In the genomic region with DNA sequence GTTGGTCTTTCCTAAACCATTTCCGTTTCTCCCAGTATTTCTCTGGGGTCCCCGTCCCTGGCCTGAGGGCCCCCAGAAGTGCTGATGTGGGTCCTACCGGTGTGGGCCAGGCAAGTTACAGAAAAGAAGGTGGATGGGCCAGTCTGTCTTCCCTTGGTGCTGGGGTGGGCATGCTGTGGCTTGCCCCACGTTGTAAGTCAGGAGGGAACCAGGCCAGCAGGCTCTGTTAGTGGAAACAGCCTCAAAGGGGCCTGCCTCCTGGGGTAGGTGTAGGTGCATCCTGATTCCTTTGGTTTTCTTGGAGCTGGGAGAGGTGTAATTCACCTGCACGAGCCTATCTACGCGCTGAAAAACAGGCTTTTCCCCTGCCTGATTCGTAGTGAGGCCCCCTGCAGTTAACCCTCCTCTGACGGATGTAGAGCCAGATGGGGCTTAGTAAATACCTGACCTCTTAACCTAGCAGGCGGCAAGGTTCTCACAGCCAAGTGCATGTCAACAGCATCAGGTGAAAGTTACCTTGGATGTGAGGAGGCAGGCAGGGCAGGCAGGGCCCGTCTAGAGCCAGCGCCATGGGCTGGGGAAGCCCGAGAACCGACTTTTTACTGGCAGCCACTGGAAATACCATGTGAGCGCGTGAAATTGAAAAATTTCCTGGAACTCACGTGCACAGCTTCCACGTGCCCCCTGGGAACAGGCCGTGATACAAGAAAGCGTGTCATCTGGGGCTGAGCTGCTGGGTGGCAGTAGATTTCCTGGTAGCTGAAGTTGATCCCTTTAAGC, we compare ENCODE assay signal across 13 cellular contexts. TPM values are rescaled to one million over a fixed set of nuclear protein-coding genes. Genes with fewer than 3 reads are reported as not detected.
DNase-seq lines count a peak whose midpoint lies in the region; ATAC-seq lines count a peak whose summit lies in the region.
"Not testable (repeated sequence)": the region's sequence is repeated elsewhere in the genome, so short reads cannot be mapped to it uniquely, and the experiment has no call there.
"Had no signal": no experiment of that assay in that cellular context is flagged by ENCODE, and none has a peak within 500 bp of the region (broad histone marks: within the 10 kb centered on the region; RNA-seq: fewer than 3 reads in every experiment).

No MANE protein-coding gene starts in this region.

- H3K27ac ChIP-seq in Karpas-422 (ENCODE audit: low read length) = 0 out of 2 replicates have a peak overlapping the region, but pooled peaks have one; percentile 51
- not testable (repeated sequence) for H3K27ac ChIP-seq in right cardiac atrium (ENCODE audit: low read length)

- not testable (repeated sequence) for H3K9me2 ChIP-seq in Karpas-422 (replicated peaks; ENCODE audit: insufficient read depth, low read length)

- H3K36me3 Mint-ChIP-seq in activated T-cell treated with anti-CD3 and anti-CD28 coated beads, Interleukin-2, amount 50 U/mL, for 72 hours (ENCODE audit: insufficient read depth in 2 of 2) = not testable (repeated sequence)

- not testable (repeated sequence) for H3K4me1 ChIP-seq in Karpas-422 (ENCODE audit: low read length); right cardiac atrium (ENCODE audit: control insufficient read depth, insufficient read depth, low read length)

- not testable (repeated sequence) for H3K27ac Mint-ChIP-seq in activated T-cell treated with anti-CD3 and anti-CD28 coated beads, Interleukin-2, amount 50 U/mL, for 72 hours

- H3K9me3 ChIP-seq in Karpas-422 (ENCODE audit: low read length); right cardiac atrium (ENCODE audit: control insufficient read depth, low read length): not testable (repeated sequence)

- 44% methylated on average over 5 of the region's 20 CpGs for WGBS in right cardiac atrium

- 0 out of 2 replicates have a peak overlapping the region, but pooled peaks have one; percentile 33 for H3K9ac ChIP-seq in Karpas-422 (ENCODE audit: low read length)

- H2AFZ ChIP-seq in Karpas-422 (ENCODE audit: low read length) = not testable (repeated sequence)

- H4K20me1 ChIP-seq in Karpas-422 (ENCODE audit: insufficient read depth, low read depth, low read length) = not testable (repeated sequence)

- not testable (repeated sequence) for H3K4me3 Mint-ChIP-seq in activated T-cell treated with anti-CD3 and anti-CD28 coated beads, Interleukin-2, amount 50 U/mL, for 72 hours

- DNase-seq in Karpas-422; activated T-cell treated with anti-CD3 and anti-CD28 coated beads, Interleukin-2, amount 50 U/mL, for 72 hours: not testable (repeated sequence)
- DNase-seq in right cardiac atrium = peak in 1 of 3 donors; percentile 9

- not testable (repeated sequence) for H3K27me3 ChIP-seq in Karpas-422 (ENCODE audit: low read length); right cardiac atrium (ENCODE audit: control insufficient read depth, insufficient read depth)

- not testable (repeated sequence) for H3K36me3 ChIP-seq in Karpas-422 (ENCODE audit: insufficient read depth, low read length)

- not testable (repeated sequence) for H3K4me1 Mint-ChIP-seq in activated T-cell treated with anti-CD3 and anti-CD28 coated beads, Interleukin-2, amount 50 U/mL, for 72 hours (ENCODE audit: low read depth)

- H3K4me3 ChIP-seq in Karpas-422 (ENCODE audit: low read length); right cardiac atrium (ENCODE audit: low read length): not testable (repeated sequence)

- H3K27me3 Mint-ChIP-seq in activated T-cell treated with anti-CD3 and anti-CD28 coated beads, Interleukin-2, amount 50 U/mL, for 72 hours (ENCODE audit: low read depth) = not testable (repeated sequence)

- H3K4me2 ChIP-seq in Karpas-422 (ENCODE audit: low read depth, low read length, poor library complexity, severe bottlenecking) = not testable (repeated sequence)

- H3K9me3 Mint-ChIP-seq in activated T-cell treated with anti-CD3 and anti-CD28 coated beads, Interleukin-2, amount 50 U/mL, for 72 hours = not testable (repeated sequence)

- H3K79me2 ChIP-seq in Karpas-422 (ENCODE audit: low read length) = not testable (repeated sequence)

- intact Hi-C loops in right cardiac atrium (cut with DNase I) = not testable (repeated sequence)

- ATAC-seq in GM18868 (IDR thresholded peaks at IDR 0.05; ENCODE audit: unreplicated experiment) = peak; percentile 14
- ATAC-seq in GM21381 (IDR thresholded peaks at IDR 0.05; ENCODE audit: unreplicated experiment) = peak; percentile 13
- peak; percentile 4 for ATAC-seq in HG02623 (IDR thresholded peaks at IDR 0.05; ENCODE audit: unreplicated experiment)
- peak; percentile 8 for ATAC-seq in HG03108 (IDR thresholded peaks at IDR 0.05; ENCODE audit: unreplicated experiment)
- peak; percentile 27 to 29 for ATAC-seq in activated T-cell treated with anti-CD3 and anti-CD28 coated beads, Interleukin-2, amount 50 U/mL, for 72 hours (replicated peaks in 1 of 2)
- ATAC-seq in right cardiac atrium = peak; percentile 67 to 68

RNA-seq across cellular contexts. Expression of gene UPK3B, which starts 24.3 kb away (rescaled TPM):
- 0.26 TPM in 1 of 2 replicates, not detected in the other for total RNA-seq in Karpas-422 (2014; rRNA removed; shearing (Covaris generic); ENCODE audit: low replicate concordance)
- 1 to 10 TPM; 3.2 to 3.3 TPM for total RNA-seq in activated T-cell treated with anti-CD3 and anti-CD28 coated beads, Interleukin-2, amount 50 U/mL, for 72 hours
- total RNA-seq in right cardiac atrium = 1 to 10 TPM in 3 of 4 donors, under 1 TPM in 1; 0.48 to 3.5 (median 1.2) TPM
- polyA plus RNA-seq in right cardiac atrium = 0.23 TPM
- total RNA-seq: kidney epithelial cell, pulmonary artery endothelial cell, RPMI7951 had no signal
- polyA plus RNA-seq: IgD-negative memory B cell had no signal

RNA-seq across cellular contexts. Expression of gene DTX2, which starts 24.5 kb away (rescaled TPM):
- total RNA-seq in Karpas-422 (2014; rRNA removed; shearing (Covaris generic); ENCODE audit: low replicate concordance) = 17.0 and 26.5 TPM in 2 replicates
- 10 to 100 TPM; 40.6 to 49.4 TPM for total RNA-seq in activated T-cell treated with anti-CD3 and anti-CD28 coated beads, Interleukin-2, amount 50 U/mL, for 72 hours
- total RNA-seq in right cardiac atrium = 10 to 100 TPM in 3 of 4 donors, 1 to 10 TPM in 1; 6.3 to 14.2 (median 11.1) TPM
- 9.6 TPM for polyA plus RNA-seq in right cardiac atrium

RNA-seq across cellular contexts. Expression of gene SPDYE16, which starts 57.1 kb away (rescaled TPM):
- total RNA-seq in Karpas-422 (2014; rRNA removed; shearing (Covaris generic); ENCODE audit: low replicate concordance) = not detected in 2 replicates
- under 1 TPM in 1 of 2 donors, not detected in 1; 0.58 TPM for total RNA-seq in activated T-cell treated with anti-CD3 and anti-CD28 coated beads, Interleukin-2, amount 50 U/mL, for 72 hours
- total RNA-seq in right cardiac atrium = under 1 TPM in 2 of 4 donors, not detected in 2; 0.17 to 0.26 TPM
- polyA plus RNA-seq in right cardiac atrium = 0.09 TPM
- total RNA-seq: Calu3, colonic mucosa, kidney epithelial cell, pulmonary artery endothelial cell, RPMI7951 had no signal

Comparison
In these comparisons a context has a peak if more than half of its experiments do, and no peak if none do; other contexts are left out.
1. ATAC-seq: peak in every context shown above with its lines; median percentile 68 in right cardiac atrium; 28 in activated T-cell treated with anti-CD3 and anti-CD28 coated beads, Interleukin-2, amount 50 U/mL, for 72 hours; 14 in GM18868; 13 in GM21381; 8 in HG03108; 4 in HG02623.